In the genomic region with DNA sequence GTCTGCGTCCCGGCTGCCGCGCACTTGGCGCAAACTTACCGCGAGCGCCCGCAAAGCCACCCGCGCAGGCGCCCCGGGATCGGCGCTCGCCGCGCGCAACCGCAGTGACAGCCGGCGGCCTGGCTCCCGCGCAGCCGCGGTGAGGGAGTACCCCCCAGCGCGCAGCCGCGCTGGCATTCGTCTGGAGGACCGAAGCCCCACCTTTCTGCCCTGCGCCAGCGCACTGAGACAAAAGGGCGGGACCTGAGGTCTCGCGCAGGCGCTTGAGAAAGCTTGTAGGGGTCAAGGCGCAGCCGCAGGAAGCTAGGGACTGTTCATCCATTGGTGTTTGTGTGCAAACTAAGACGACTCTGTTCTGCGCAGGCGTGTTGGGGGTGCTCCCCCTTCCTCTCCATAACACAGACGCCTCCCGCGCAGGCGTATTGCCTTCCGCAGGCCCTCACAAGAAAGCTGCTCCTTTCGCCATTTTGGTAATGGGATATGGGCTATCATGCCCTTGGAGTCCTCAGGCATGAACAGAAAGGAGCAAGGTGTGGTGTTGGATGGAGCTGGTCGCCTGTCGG, we compare ENCODE assay signal across 8 cellular contexts. TPM values are rescaled to one million over a fixed set of nuclear protein-coding genes. Genes with fewer than 3 reads are reported as not detected.
DNase-seq lines count a peak whose midpoint lies in the region; ATAC-seq and TF ChIP-seq lines count a peak whose summit lies in the region.

A gene (minus strand): TSS at position 91 of the 563 bp plus-strand sequence. CDS start 558 bp downstream, outside the sequence.

- H3K27me3 ChIP-seq in DND-41 (ENCODE audit: insufficient read depth, low read length, poor library complexity): no peaks in the 10 kb centered on the region
- H3K27me3 ChIP-seq in GM23338 (ENCODE audit: insufficient read depth): no peaks in the 10 kb centered on the region
- no peaks in the 10 kb centered on the region for H3K27me3 ChIP-seq in fibroblast of lung (ENCODE audit: control insufficient read depth, insufficient read depth, low read length)
- H3K27me3 ChIP-seq in naive thymus-derived CD4-positive, alpha-beta T cell (ENCODE audit: control insufficient read depth in 2 of 2, insufficient read depth in 2 of 2, low read length in 2 of 2): no peaks in the 10 kb centered on the region

- peak; percentile 69 for ATAC-seq in DND-41 (ENCODE audit: insufficient read depth, low read depth)
- peak; percentile 53 for ATAC-seq in GM23338
- ATAC-seq in naive thymus-derived CD4-positive, alpha-beta T cell: peak; percentile 74
- peak; percentile 68 to 71 for ATAC-seq in stimulated activated naive B cell treated with anti-CD40 and anti-IgM and Interleukin-4, amounts not matched to agents 10 μg/mL and 1 μg/mL and 100 μg/mL, for 72 hours (replicated peaks)

- H3K79me2 ChIP-seq in DND-41 (ENCODE audit: insufficient read depth, low read length) (peaks cover 47% of the 10 kb centered on the region), GM23338 (replicated peaks; ENCODE audit: insufficient read depth) (peaks cover 44% of the 10 kb centered on the region), fibroblast of lung (ENCODE audit: control insufficient read depth, insufficient read depth, low read length) (peaks cover 44% of the 10 kb centered on the region)

- H2AFZ ChIP-seq in DND-41 (ENCODE audit: low read depth, low read length) (peak within 1 kb of the TSS; percentile 78), GM23338 (no peak within 1 kb of the TSS), fibroblast of lung (ENCODE audit: low read length) (peak within 1 kb of the TSS; percentile 81)

- peaks cover 4% of the 10 kb centered on the region for H3K27me3 Mint-ChIP-seq in GM23338 (ENCODE audit: insufficient read depth, low read depth, poor library complexity)
- peaks cover 0 to 4% (median 0%) of the 10 kb centered on the region in 5 donors for H3K27me3 Mint-ChIP-seq in naive thymus-derived CD4-positive, alpha-beta T cell
- H3K27me3 Mint-ChIP-seq in stimulated activated naive B cell treated with anti-CD40 and anti-IgM and Interleukin-4, amounts not matched to agents 10 μg/mL and 1 μg/mL and 100 μg/mL, for 72 hours: no peaks in the 10 kb centered on the region

- peak within 1 kb of the TSS; percentile 80 to 81 for H3K4me3 ChIP-seq in DND-41 (ENCODE audit: low read depth in 1 of 2, low read length in 2 of 2)
- peak within 1 kb of the TSS; percentile 96 for H3K4me3 ChIP-seq in GM23338
- H3K4me3 ChIP-seq in fibroblast of lung (replicated peaks in 1 of 4; ENCODE audit: control extremely low read depth in 1 of 4, insufficient read depth in 1 of 4, low read depth in 3 of 4, low read length in 4 of 4): peak within 1 kb of the TSS; percentile 74 to 97 (median 84)
- peak within 1 kb of the TSS; percentile 85 for H3K4me3 ChIP-seq in naive thymus-derived CD4-positive, alpha-beta T cell (ENCODE audit: low read length)

- CTCF ChIA-PET in naive thymus-derived CD4-positive, alpha-beta T cell (lab: Charles Lee): interaction anchor here (0.6 to 5.2 kb wide), 8 partner anchors 14 to 232 kb away, joined by 3 to 36 read pairs (median 4); a partner anchor contains a TSS

- H3K4me3 Mint-ChIP-seq in GM23338: peak within 1 kb of the TSS; percentile 98
- H3K4me3 Mint-ChIP-seq in naive thymus-derived CD4-positive, alpha-beta T cell: peak within 1 kb of the TSS in 9 of 10 donors; percentile 94 to 97 (median 96)
- peak within 1 kb of the TSS; percentile 96 to 98 for H3K4me3 Mint-ChIP-seq in stimulated activated naive B cell treated with anti-CD40 and anti-IgM and Interleukin-4, amounts not matched to agents 10 μg/mL and 1 μg/mL and 100 μg/mL, for 72 hours

- peaks cover 23% of the 10 kb centered on the region for H3K36me3 Mint-ChIP-seq in GM23338 (ENCODE audit: low read depth)
- H3K36me3 Mint-ChIP-seq in naive thymus-derived CD4-positive, alpha-beta T cell: peaks cover 0 to 12% (median 0%) of the 10 kb centered on the region in 5 donors
- peaks cover 25 to 30% of the 10 kb centered on the region in 2 donors for H3K36me3 Mint-ChIP-seq in stimulated activated naive B cell treated with anti-CD40 and anti-IgM and Interleukin-4, amounts not matched to agents 10 μg/mL and 1 μg/mL and 100 μg/mL, for 72 hours

- H3K36me3 ChIP-seq in DND-41 (ENCODE audit: insufficient read depth, low read length) (peaks cover 28% of the 10 kb centered on the region), GM23338 (ENCODE audit: insufficient read depth) (0 out of 2 replicates have a peak, but pooled peaks cover 4% of the 10 kb centered on the region), fibroblast of lung (ENCODE audit: control insufficient read depth, insufficient read depth, low read length) (no peaks in the 10 kb centered on the region)
- H3K36me3 ChIP-seq in naive thymus-derived CD4-positive, alpha-beta T cell (ENCODE audit: control insufficient read depth in 2 of 3, insufficient read depth in 3 of 3, low read length in 3 of 3): peaks cover 0 to 23% (median 0%) of the 10 kb centered on the region in 3 experiments

- peak; percentile 100 for DNase-seq in DND-41
- DNase-seq in GM23338 (ENCODE audit: low spot score): peak; percentile 100
- peak; percentile 100 for DNase-seq in LHCN-M2 (ENCODE audit: low read depth)
- peak; percentile 100 for DNase-seq in RPMI8226
- peak; percentile 98 to 99 for DNase-seq in activated T-helper 1 cell treated with anti-CD3 and anti-CD28 coated beads, Interleukin-2, amount 50 U/mL, for 16 hours (ENCODE audit: low read depth in 1 of 2, low spot score in 1 of 2)
- peak; percentile 100 for DNase-seq in fibroblast of lung (ENCODE audit: low read depth in 2 of 2)
- DNase-seq in naive thymus-derived CD4-positive, alpha-beta T cell: peak; percentile 97 to 100 (median 100)
- peak; percentile 100 for DNase-seq in stimulated activated naive B cell treated with anti-CD40 and anti-IgM and Interleukin-4, amounts not matched to agents 10 μg/mL and 1 μg/mL and 100 μg/mL, for 72 hours

- peaks cover 30% of the 10 kb centered on the region for H4K20me1 ChIP-seq in DND-41 (ENCODE audit: insufficient read depth, low read length)
- peaks cover 22% of the 10 kb centered on the region for H4K20me1 ChIP-seq in GM23338 (replicated peaks; ENCODE audit: insufficient read depth)
- H4K20me1 ChIP-seq in fibroblast of lung (ENCODE audit: control insufficient read depth, extremely low read depth, insufficient read depth, low read length): no peaks in the 10 kb centered on the region

- peaks cover 17% of the 10 kb centered on the region; the same call in 1 of the 2 replicates for H3F3A ChIP-seq in GM23338 (replicated peaks; ENCODE audit: low read depth)

- H3K4me1 ChIP-seq in DND-41 (ENCODE audit: insufficient read depth, low read length) (peaks cover 40% of the 10 kb centered on the region), GM23338 (ENCODE audit: insufficient read depth) (peaks cover 28% of the 10 kb centered on the region), fibroblast of lung (ENCODE audit: control insufficient read depth, extremely low read depth, insufficient read depth, low read length) (peaks cover 9% of the 10 kb centered on the region)
- peaks cover 24 to 34% of the 10 kb centered on the region in 2 donors for H3K4me1 ChIP-seq in naive thymus-derived CD4-positive, alpha-beta T cell (ENCODE audit: control insufficient read depth in 2 of 2, insufficient read depth in 2 of 2, low read length in 2 of 2)

- H3K9me2 ChIP-seq in GM23338 (ENCODE audit: insufficient read depth): no peaks in the 10 kb centered on the region

- peak within 1 kb of the TSS; percentile 91 for H3K4me2 ChIP-seq in DND-41 (ENCODE audit: insufficient read depth, low read length)
- peak within 1 kb of the TSS; percentile 92 for H3K4me2 ChIP-seq in GM23338
- peak within 1 kb of the TSS; percentile 96 for H3K4me2 ChIP-seq in fibroblast of lung (ENCODE audit: extremely low read depth, insufficient read depth, low read length)

- peak within 1 kb of the TSS; percentile 93 for H3K27ac Mint-ChIP-seq in GM23338
- peak within 1 kb of the TSS; percentile 88 to 98 (median 96) for H3K27ac Mint-ChIP-seq in naive thymus-derived CD4-positive, alpha-beta T cell
- peak within 1 kb of the TSS; percentile 98 for H3K27ac Mint-ChIP-seq in stimulated activated naive B cell treated with anti-CD40 and anti-IgM and Interleukin-4, amounts not matched to agents 10 μg/mL and 1 μg/mL and 100 μg/mL, for 72 hours

- H3K9me3 Mint-ChIP-seq in GM23338: no peaks in the 10 kb centered on the region
- H3K9me3 Mint-ChIP-seq in naive thymus-derived CD4-positive, alpha-beta T cell: no peaks in the 10 kb centered on the region
- H3K9me3 Mint-ChIP-seq in stimulated activated naive B cell treated with anti-CD40 and anti-IgM and Interleukin-4, amounts not matched to agents 10 μg/mL and 1 μg/mL and 100 μg/mL, for 72 hours: no peaks in the 10 kb centered on the region

- TF ChIP-seq CTCF in DND-41 (IDR thresholded peaks at IDR 0.05; ENCODE audit: borderline replicate concordance, extremely low read depth, low read length, poor library complexity, severe bottlenecking) (no peak), GM23338 (conservative IDR thresholded peaks at IDR 0.05; ENCODE audit: low read depth in 2 of 2) (no peak), fibroblast of lung (conservative IDR thresholded peaks at IDR 0.05 in 1 of 2, IDR thresholded peaks at IDR 0.05 in 1 of 2; ENCODE audit: low read depth in 1 of 2, low read length in 2 of 2) (no peak)

- peaks cover 25% of the 10 kb centered on the region for H3K4me1 Mint-ChIP-seq in GM23338
- peaks cover 17 to 26% (median 20%) of the 10 kb centered on the region in 7 donors for H3K4me1 Mint-ChIP-seq in naive thymus-derived CD4-positive, alpha-beta T cell
- H3K4me1 Mint-ChIP-seq in stimulated activated naive B cell treated with anti-CD40 and anti-IgM and Interleukin-4, amounts not matched to agents 10 μg/mL and 1 μg/mL and 100 μg/mL, for 72 hours: peaks cover 11 to 15% of the 10 kb centered on the region in 2 donors

- H3K9ac ChIP-seq in DND-41 (ENCODE audit: low read depth, low read length) (peak within 1 kb of the TSS; percentile 77), fibroblast of lung (ENCODE audit: insufficient read depth, low read length) (peak within 1 kb of the TSS; percentile 64)

- H3K9me3 ChIP-seq in DND-41 (ENCODE audit: insufficient read depth, low read length, severe bottlenecking): no peaks in the 10 kb centered on the region
- H3K9me3 ChIP-seq in fibroblast of lung (ENCODE audit: control insufficient read depth, insufficient read depth, low read depth, low read length): no peaks in the 10 kb centered on the region
- H3K9me3 ChIP-seq in naive thymus-derived CD4-positive, alpha-beta T cell (ENCODE audit: control insufficient read depth in 2 of 3, low read length in 3 of 3): no peaks in the 10 kb centered on the region

- intact Hi-C loops in naive thymus-derived CD4-positive, alpha-beta T cell (cut with micrococcal nuclease): loop anchor here (1.0 to 5.0 kb wide), 9 partner anchors 25 to 909 kb away; a partner anchor contains a TSS

- POLR2A ChIA-PET in naive thymus-derived CD4-positive, alpha-beta T cell (lab: Charles Lee): interaction anchor here (0.5 to 12.3 kb wide), 42 partner anchors 13 to 718 kb away, joined by 3 to 183 read pairs (median 4); a partner anchor contains a TSS

- H3K27ac ChIP-seq in DND-41 (ENCODE audit: low read length) (peak within 1 kb of the TSS; percentile 95), GM23338 (ENCODE audit: low read depth) (peak within 1 kb of the TSS; percentile 97), fibroblast of lung (ENCODE audit: insufficient read depth, low read length) (peak within 1 kb of the TSS; percentile 91)
- peak within 1 kb of the TSS; percentile 89 for H3K27ac ChIP-seq in naive thymus-derived CD4-positive, alpha-beta T cell (ENCODE audit: low read depth, low read length)

RNA-seq across cellular contexts. Expression of the gene that starts here (rescaled TPM):
- 41.0 and 45.4 TPM in 2 replicates for total RNA-seq in GM23338 (2014; rRNA removed; shearing (Covaris generic))
- polyA plus RNA-seq in GM23338 (2016; fragmentation: Nextera tagmentation; extraction: Ambion mirVana) (19.7 and 20.8 TPM in 2 replicates), fibroblast of lung (10.1 and 11.9 TPM in 2 replicates)
- total RNA-seq in LHCN-M2 (2014; rRNA removed) (28.2 and 29.0 TPM in 2 replicates), fibroblast of lung (9.0 and 14.2 TPM in 2 replicates)
- polyA plus RNA-seq in LHCN-M2 (2012): 12.9 TPM
- 13.9 and 15.3 TPM in 2 replicates for polyA plus RNA-seq in fibroblast of lung (2012)
- 117 and 121 TPM in 2 replicates for polyA minus RNA-seq in fibroblast of lung (ENCODE audit: low replicate concordance)
- total RNA-seq in naive thymus-derived CD4-positive, alpha-beta T cell: 100 to 1,000 TPM in 4 of 5 experiments, 10 to 100 TPM in 1; 89.3 to 162 (median 134) TPM
- 10 to 100 TPM in 1 of 2 donors, 1 to 10 TPM in 1; 6.2 to 21.8 TPM for polyA plus RNA-seq in naive thymus-derived CD4-positive, alpha-beta T cell

Comparison
In these comparisons a context has a peak if more than half of its experiments do, and no peak if none do; other contexts are left out.
1. Peak in every context shown above with its lines: DNase-seq, ATAC-seq, H3K4me3 ChIP-seq and H3K27ac ChIP-seq.